In genomic region chr22:42857845-42858481, GRCh38 we compare ENCODE assay signal across 8 cellular contexts. TPM values are rescaled to one million over a fixed set of nuclear protein-coding genes. Genes with fewer than 3 reads are reported as not detected.
DNase-seq lines count a peak whose midpoint lies in the region; ATAC-seq and TF ChIP-seq lines count a peak whose summit lies in the region.

No MANE protein-coding gene starts in this region.

- TF ChIP-seq CTCF in C4-2B (conservative IDR thresholded peaks at IDR 0.05), result no peak
- TF ChIP-seq CTCF in chondrocyte (IDR thresholded peaks at IDR 0.05), result no peak
- TF ChIP-seq CTCF in neutrophil (IDR thresholded peaks at IDR 0.05), result no peak

- H3K27ac Mint-ChIP-seq in chondrocyte (ENCODE audit: unreplicated experiment), result peak overlapping the region; percentile 5

- H3K27me3 Mint-ChIP-seq in chondrocyte (ENCODE audit: low read depth), result no peaks in the 10 kb centered on the region

- H3K27me3 ChIP-seq in neutrophil, result no peaks in the 10 kb centered on the region

- no peak for ATAC-seq in HG02852 (IDR thresholded peaks at IDR 0.05; ENCODE audit: unreplicated experiment)

- DNase-seq in NCI-H1092 treated with DMSO at 0.1 percent for 48 hours (lab: John Stamatoyannopoulos, UW) (peak; percentile 89), chondrocyte (ENCODE audit: low spot score) (no peak), NCI-H524 (lab: John Stamatoyannopoulos, UW) (no peak), GM03348 (ENCODE audit: low spot score) (no peak)
- no peak for DNase-seq in stimulated activated CD8-positive, alpha-beta memory T cell treated with anti-CD3 and anti-CD28 coated beads, Interleukin-4, amount 100 ng/mL, for 48 hours

- H3K36me3 Mint-ChIP-seq in chondrocyte (ENCODE audit: low read depth), result no peaks in the 10 kb centered on the region

- H3K4me1 ChIP-seq in neutrophil (ENCODE audit: control insufficient read depth in 1 of 2, insufficient read depth in 1 of 2, low read depth in 1 of 2, low read length in 1 of 2), result peaks cover 22 to 27% of the 10 kb centered on the region in 2 experiments

- H3K27ac ChIP-seq in C4-2B, result peak overlapping the region; percentile 86
- peak overlapping the region; percentile 99 for H3K27ac ChIP-seq in neutrophil

- H3K4me3 ChIP-seq in neutrophil (ENCODE audit: low read depth in 1 of 2, low read length in 1 of 2), result peak overlapping the region; percentile 80 to 84

- peaks cover 43% of the 10 kb centered on the region for H3K4me1 Mint-ChIP-seq in chondrocyte (ENCODE audit: low read depth)

- H3K9me3 Mint-ChIP-seq in chondrocyte (ENCODE audit: low read depth), result no peaks in the 10 kb centered on the region

- peak overlapping the region; percentile 56 for H3K4me3 Mint-ChIP-seq in chondrocyte (ENCODE audit: unreplicated experiment)

- no peaks in the 10 kb centered on the region for H3K36me3 ChIP-seq in neutrophil

- no peaks in the 10 kb centered on the region for H3K9me3 ChIP-seq in neutrophil

RNA-seq across cellular contexts. Expression of gene ARFGAP3, which starts 0.9 kb away (rescaled TPM):
- total RNA-seq in chondrocyte, result 79.6 to 88.1 TPM (median 80.8 TPM) in 3 replicates
